ENCODE assay signal across 1 cellular context in the genomic region with DNA sequence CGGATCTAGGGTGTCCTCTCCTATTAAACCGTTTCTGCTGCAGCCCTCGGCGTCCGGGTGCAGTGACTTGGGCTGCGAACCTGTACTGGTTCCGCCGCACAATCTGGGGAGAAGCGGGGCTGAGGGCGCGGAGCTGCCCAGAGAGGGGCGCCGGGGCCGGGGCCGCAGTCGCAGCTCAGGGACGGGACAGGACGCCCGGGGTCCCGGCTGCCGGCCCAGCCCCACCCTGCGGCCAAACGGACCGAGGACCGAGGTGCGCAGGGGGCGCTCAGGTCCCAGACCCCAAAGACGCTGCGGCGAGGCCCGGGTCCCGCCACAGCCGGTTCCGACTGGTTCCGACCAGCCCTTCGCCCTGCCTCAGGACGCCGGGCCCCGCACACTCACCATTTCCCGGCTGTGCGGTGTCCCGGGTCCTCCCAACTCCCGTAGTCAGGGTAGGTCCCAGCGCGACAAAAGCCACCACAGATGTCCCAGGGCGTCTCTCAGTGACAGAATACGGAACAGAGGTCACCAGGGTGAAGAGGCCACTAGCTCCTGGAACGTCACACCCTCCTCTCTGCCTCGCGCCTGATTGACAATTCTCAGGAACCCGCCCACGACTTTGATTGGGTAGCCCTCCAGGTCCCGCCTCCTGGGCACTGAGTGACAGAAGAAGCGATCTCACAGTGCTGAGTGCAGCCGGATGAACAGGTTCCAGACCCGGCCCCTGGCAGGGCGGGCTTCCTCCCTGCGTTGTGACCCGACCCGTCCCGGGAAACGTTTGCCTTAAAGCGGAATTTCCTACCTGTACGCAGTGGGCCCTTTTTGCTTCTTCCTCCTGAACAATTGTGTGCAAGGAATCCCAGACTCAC.
TF ChIP-seq lines count a peak whose summit lies in the region.

Gene ZNF44, minus strand, starts transcription at position 576 of the 851 bp plus-strand sequence. Its CDS starts 189 bp downstream, at position 387.

TF ChIP-seq in HepG2, 621 proteins besides CTCF, POLR2A, EP300 and RAD21 (continued from another document and continues in another):
- no peak for TF ChIP-seq ZEB1 (IDR thresholded peaks at IDR 0.05; ENCODE audit: insufficient replicate concordance, low read depth)
- TF ChIP-seq, protein P1, sequence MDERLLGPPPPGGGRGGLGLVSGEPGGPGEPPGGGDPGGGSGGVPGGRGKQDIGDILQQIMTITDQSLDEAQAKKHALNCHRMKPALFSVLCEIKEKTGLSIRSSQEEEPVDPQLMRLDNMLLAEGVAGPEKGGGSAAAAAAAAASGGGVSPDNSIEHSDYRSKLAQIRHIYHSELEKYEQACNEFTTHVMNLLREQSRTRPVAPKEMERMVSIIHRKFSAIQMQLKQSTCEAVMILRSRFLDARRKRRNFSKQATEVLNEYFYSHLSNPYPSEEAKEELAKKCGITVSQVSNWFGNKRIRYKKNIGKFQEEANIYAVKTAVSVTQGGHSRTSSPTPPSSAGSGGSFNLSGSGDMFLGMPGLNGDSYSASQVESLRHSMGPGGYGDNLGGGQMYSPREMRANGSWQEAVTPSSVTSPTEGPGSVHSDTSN (CRISPR knock-in tag; IDR thresholded peaks at IDR 0.05): peak; percentile 93
- TF ChIP-seq, protein P2, sequence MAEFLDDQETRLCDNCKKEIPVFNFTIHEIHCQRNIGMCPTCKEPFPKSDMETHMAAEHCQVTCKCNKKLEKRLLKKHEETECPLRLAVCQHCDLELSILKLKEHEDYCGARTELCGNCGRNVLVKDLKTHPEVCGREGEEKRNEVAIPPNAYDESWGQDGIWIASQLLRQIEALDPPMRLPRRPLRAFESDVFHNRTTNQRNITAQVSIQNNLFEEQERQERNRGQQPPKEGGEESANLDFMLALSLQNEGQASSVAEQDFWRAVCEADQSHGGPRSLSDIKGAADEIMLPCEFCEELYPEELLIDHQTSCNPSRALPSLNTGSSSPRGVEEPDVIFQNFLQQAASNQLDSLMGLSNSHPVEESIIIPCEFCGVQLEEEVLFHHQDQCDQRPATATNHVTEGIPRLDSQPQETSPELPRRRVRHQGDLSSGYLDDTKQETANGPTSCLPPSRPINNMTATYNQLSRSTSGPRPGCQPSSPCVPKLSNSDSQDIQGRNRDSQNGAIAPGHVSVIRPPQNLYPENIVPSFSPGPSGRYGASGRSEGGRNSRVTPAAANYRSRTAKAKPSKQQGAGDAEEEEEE (CRISPR knock-in tag; IDR thresholded peaks at IDR 0.05; ENCODE audit: borderline replicate concordance): 0 out of 2 replicates have a peak, but pooled peaks have one; percentile 53
- TF ChIP-seq GZF1 (CRISPR knock-in tag; IDR thresholded peaks at IDR 0.05): no peak
- no peak for TF ChIP-seq KDM1A (CRISPR knock-in tag; IDR thresholded peaks at IDR 0.05)
- TF ChIP-seq, protein P3, sequence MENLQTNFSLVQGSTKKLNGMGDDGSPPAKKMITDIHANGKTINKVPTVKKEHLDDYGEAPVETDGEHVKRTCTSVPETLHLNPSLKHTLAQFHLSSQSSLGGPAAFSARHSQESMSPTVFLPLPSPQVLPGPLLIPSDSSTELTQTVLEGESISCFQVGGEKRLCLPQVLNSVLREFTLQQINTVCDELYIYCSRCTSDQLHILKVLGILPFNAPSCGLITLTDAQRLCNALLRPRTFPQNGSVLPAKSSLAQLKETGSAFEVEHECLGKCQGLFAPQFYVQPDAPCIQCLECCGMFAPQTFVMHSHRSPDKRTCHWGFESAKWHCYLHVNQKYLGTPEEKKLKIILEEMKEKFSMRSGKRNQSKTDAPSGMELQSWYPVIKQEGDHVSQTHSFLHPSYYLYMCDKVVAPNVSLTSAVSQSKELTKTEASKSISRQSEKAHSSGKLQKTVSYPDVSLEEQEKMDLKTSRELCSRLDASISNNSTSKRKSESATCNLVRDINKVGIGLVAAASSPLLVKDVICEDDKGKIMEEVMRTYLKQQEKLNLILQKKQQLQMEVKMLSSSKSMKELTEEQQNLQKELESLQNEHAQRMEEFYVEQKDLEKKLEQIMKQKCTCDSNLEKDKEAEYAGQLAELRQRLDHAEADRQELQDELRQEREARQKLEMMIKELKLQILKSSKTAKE (CRISPR knock-in tag; IDR thresholded peaks at IDR 0.05; ENCODE audit: borderline replicate concordance): no peak
- TF ChIP-seq CHD2 (IDR thresholded peaks at IDR 0.05; ENCODE audit: low read depth, low read length): peak; percentile 58; the same call in 1 of the 2 replicates
- TF ChIP-seq HNRNPK (IDR thresholded peaks at IDR 0.05; ENCODE audit: low read depth, low read length, poor library complexity, severe bottlenecking): no peak
- TF ChIP-seq RARG (CRISPR knock-in tag; IDR thresholded peaks at IDR 0.05; ENCODE audit: low read depth): no peak
- TF ChIP-seq RFX5 (IDR thresholded peaks at IDR 0.05; ENCODE audit: low read depth, low read length): 0 out of 2 replicates have a peak, but pooled peaks have one; percentile 13
- no peak for TF ChIP-seq AKAP8 (CRISPR knock-in tag; IDR thresholded peaks at IDR 0.05)
- TF ChIP-seq KLF13 (CRISPR knock-in tag; IDR thresholded peaks at IDR 0.05): 0 out of 2 replicates have a peak, but pooled peaks have one; percentile 19
- TF ChIP-seq ZNF614 (CRISPR knock-in tag; IDR thresholded peaks at IDR 0.05; ENCODE audit: borderline replicate concordance): no peak
- TF ChIP-seq MTA3 (CRISPR knock-in tag; IDR thresholded peaks at IDR 0.05): no peak
- TF ChIP-seq ZNF556 (CRISPR knock-in tag; IDR thresholded peaks at IDR 0.05; ENCODE audit: borderline replicate concordance): no peak
- TF ChIP-seq ARNTL (CRISPR knock-in tag; IDR thresholded peaks at IDR 0.05): no peak
- TF ChIP-seq HDAC6 (IDR thresholded peaks at IDR 0.05; ENCODE audit: low read depth, low read length): no peak
- TF ChIP-seq MTF1 (CRISPR knock-in tag; IDR thresholded peaks at IDR 0.05): peak; percentile 33; the same call in 1 of the 2 replicates
- 0 out of 2 replicates have a peak, but pooled peaks have one; percentile 13 for TF ChIP-seq ZNF232 (CRISPR knock-in tag; IDR thresholded peaks at IDR 0.05; ENCODE audit: borderline replicate concordance)
- TF ChIP-seq DR1 (CRISPR knock-in tag; IDR thresholded peaks at IDR 0.05): no peak
- no peak for TF ChIP-seq TARDBP (CRISPR knock-in tag; IDR thresholded peaks at IDR 0.05)
- no peak for TF ChIP-seq NFIB (CRISPR knock-in tag; IDR thresholded peaks at IDR 0.05; ENCODE audit: borderline replicate concordance)
- peak; percentile 69; the same call in 1 of the 2 replicates for TF ChIP-seq BCL3 (CRISPR knock-in tag; IDR thresholded peaks at IDR 0.05)
- TF ChIP-seq IKZF1 (IDR thresholded peaks at IDR 0.05): no peak
- TF ChIP-seq, protein P4, sequence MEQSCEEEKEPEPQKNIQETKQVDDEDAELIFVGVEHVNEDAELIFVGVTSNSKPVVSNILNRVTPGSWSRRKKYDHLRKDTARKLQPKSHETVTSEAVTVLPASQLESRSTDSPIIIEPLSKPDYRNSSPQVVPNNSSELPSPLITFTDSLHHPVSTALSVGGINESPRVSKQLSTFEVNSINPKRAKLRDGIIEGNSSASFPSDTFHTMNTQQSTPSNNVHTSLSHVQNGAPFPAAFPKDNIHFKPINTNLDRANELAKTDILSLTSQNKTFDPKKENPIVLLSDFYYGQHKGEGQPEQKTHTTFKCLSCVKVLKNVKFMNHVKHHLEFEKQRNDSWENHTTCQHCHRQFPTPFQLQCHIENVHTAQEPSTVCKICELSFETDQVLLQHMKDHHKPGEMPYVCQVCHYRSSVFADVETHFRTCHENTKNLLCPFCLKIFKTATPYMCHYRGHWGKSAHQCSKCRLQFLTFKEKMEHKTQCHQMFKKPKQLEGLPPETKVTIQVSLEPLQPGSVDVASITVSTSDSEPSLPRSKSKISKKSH (CRISPR knock-in tag; IDR thresholded peaks at IDR 0.05; ENCODE audit: borderline replicate concordance): 0 out of 2 replicates have a peak, but pooled peaks have one; percentile 2
- TF ChIP-seq, protein P5, sequence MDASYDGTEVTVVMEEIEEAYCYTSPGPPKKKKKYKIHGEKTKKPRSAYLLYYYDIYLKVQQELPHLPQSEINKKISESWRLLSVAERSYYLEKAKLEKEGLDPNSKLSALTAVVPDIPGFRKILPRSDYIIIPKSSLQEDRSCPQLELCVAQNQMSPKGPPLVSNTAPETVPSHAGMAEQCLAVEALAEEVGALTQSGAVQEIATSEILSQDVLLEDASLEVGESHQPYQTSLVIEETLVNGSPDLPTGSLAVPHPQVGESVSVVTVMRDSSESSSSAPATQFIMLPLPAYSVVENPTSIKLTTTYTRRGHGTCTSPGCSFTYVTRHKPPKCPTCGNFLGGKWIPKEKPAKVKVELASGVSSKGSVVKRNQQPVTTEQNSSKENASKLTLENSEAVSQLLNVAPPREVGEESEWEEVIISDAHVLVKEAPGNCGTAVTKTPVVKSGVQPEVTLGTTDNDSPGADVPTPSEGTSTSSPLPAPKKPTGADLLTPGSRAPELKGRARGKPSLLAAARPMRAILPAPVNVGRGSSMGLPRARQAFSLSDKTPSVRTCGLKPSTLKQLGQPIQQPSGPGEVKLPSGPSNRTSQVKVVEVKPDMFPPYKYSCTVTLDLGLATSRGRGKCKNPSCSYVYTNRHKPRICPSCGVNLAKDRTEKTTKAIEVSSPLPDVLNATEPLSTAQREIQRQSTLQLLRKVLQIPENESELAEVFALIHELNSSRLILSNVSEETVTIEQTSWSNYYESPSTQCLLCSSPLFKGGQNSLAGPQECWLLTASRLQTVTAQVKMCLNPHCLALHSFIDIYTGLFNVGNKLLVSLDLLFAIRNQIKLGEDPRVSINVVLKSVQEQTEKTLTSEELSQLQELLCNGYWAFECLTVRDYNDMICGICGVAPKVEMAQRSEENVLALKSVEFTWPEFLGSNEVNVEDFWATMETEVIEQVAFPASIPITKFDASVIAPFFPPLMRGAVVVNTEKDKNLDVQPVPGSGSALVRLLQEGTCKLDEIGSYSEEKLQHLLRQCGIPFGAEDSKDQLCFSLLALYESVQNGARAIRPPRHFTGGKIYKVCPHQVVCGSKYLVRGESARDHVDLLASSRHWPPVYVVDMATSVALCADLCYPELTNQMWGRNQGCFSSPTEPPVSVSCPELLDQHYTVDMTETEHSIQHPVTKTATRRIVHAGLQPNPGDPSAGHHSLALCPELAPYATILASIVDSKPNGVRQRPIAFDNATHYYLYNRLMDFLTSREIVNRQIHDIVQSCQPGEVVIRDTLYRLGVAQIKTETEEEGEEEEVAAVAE (CRISPR knock-in tag; IDR thresholded peaks at IDR 0.05; ENCODE audit: borderline replicate concordance): no peak
- TF ChIP-seq ZNF343 (CRISPR knock-in tag; IDR thresholded peaks at IDR 0.05): no peak
- TF ChIP-seq ZNF501 (CRISPR knock-in tag; IDR thresholded peaks at IDR 0.05): peak; percentile 80; the same call in 1 of the 2 replicates
- TF ChIP-seq KDM4B (CRISPR knock-in tag; IDR thresholded peaks at IDR 0.05): no peak; the same call in 1 of the 2 replicates
- no peak for TF ChIP-seq JUND (CRISPR knock-in tag; IDR thresholded peaks at IDR 0.05)
- TF ChIP-seq ZNF569 (CRISPR knock-in tag; IDR thresholded peaks at IDR 0.05; ENCODE audit: borderline replicate concordance): no peak
- no peak for TF ChIP-seq MYNN (CRISPR knock-in tag; IDR thresholded peaks at IDR 0.05; ENCODE audit: low read depth)
- no peak for TF ChIP-seq ZNF562 (CRISPR knock-in tag; IDR thresholded peaks at IDR 0.05; ENCODE audit: borderline replicate concordance)
- TF ChIP-seq, protein P6, sequence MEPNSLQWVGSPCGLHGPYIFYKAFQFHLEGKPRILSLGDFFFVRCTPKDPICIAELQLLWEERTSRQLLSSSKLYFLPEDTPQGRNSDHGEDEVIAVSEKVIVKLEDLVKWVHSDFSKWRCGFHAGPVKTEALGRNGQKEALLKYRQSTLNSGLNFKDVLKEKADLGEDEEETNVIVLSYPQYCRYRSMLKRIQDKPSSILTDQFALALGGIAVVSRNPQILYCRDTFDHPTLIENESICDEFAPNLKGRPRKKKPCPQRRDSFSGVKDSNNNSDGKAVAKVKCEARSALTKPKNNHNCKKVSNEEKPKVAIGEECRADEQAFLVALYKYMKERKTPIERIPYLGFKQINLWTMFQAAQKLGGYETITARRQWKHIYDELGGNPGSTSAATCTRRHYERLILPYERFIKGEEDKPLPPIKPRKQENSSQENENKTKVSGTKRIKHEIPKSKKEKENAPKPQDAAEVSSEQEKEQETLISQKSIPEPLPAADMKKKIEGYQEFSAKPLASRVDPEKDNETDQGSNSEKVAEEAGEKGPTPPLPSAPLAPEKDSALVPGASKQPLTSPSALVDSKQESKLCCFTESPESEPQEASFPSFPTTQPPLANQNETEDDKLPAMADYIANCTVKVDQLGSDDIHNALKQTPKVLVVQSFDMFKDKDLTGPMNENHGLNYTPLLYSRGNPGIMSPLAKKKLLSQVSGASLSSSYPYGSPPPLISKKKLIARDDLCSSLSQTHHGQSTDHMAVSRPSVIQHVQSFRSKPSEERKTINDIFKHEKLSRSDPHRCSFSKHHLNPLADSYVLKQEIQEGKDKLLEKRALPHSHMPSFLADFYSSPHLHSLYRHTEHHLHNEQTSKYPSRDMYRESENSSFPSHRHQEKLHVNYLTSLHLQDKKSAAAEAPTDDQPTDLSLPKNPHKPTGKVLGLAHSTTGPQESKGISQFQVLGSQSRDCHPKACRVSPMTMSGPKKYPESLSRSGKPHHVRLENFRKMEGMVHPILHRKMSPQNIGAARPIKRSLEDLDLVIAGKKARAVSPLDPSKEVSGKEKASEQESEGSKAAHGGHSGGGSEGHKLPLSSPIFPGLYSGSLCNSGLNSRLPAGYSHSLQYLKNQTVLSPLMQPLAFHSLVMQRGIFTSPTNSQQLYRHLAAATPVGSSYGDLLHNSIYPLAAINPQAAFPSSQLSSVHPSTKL (CRISPR knock-in tag; IDR thresholded peaks at IDR 0.05): peak; percentile 36; the same call in 1 of the 2 replicates
- 0 out of 2 replicates have a peak, but pooled peaks have one; percentile 78 for TF ChIP-seq ZNF713 (CRISPR knock-in tag; IDR thresholded peaks at IDR 0.05)
- TF ChIP-seq ZNF557 (CRISPR knock-in tag; IDR thresholded peaks at IDR 0.05): no peak
- peak; percentile 94 for TF ChIP-seq NR2F6 (IDR thresholded peaks at IDR 0.05)
- peak; percentile 97 for TF ChIP-seq NR2F6 (CRISPR knock-in tag; IDR thresholded peaks at IDR 0.05)
- no peak for TF ChIP-seq PREB (CRISPR knock-in tag; IDR thresholded peaks at IDR 0.05)
